1 cellular context compared by ENCODE assay signal in the genomic region with DNA sequence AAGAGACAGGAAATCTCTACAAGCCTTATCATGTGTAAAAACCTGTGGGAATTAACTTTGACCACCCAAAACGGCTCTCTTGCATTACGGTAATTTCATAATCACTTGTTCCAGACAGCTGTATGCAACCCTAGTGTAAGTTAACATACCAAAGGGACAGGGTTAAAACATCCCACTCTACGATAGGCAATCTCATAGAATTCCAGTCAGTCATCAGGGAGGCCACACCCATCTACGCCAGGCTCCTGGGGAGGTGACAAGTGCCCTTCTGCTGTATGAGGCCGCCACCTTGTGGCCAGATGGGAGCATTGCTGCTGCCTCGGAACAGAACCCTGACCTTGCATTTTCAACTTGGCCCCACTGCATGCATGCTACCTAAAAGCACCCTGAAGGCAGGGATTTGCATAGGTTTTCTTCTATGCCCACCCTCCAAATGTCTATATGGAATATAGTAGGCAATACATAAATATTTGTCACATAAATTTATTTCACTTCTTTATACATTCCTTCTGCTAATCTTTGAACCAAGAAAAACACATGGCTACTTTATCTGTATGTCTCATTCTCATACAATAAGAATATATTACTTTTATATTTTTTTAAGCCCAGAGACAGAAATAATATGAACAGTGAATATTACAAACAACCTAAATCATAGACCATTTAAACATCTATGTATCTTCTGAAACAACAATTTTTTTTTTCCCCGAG.
A peak's percentile ranks its signal among the peaks of the same experiment; 100 is the strongest.
TF ChIP-seq lines count a peak whose summit lies in the region.

No MANE protein-coding gene starts in this region.

TF ChIP-seq in K562, 482 proteins besides CTCF, POLR2A, EP300 and RAD21 (continued from another document):
- TF ChIP-seq, protein P1, sequence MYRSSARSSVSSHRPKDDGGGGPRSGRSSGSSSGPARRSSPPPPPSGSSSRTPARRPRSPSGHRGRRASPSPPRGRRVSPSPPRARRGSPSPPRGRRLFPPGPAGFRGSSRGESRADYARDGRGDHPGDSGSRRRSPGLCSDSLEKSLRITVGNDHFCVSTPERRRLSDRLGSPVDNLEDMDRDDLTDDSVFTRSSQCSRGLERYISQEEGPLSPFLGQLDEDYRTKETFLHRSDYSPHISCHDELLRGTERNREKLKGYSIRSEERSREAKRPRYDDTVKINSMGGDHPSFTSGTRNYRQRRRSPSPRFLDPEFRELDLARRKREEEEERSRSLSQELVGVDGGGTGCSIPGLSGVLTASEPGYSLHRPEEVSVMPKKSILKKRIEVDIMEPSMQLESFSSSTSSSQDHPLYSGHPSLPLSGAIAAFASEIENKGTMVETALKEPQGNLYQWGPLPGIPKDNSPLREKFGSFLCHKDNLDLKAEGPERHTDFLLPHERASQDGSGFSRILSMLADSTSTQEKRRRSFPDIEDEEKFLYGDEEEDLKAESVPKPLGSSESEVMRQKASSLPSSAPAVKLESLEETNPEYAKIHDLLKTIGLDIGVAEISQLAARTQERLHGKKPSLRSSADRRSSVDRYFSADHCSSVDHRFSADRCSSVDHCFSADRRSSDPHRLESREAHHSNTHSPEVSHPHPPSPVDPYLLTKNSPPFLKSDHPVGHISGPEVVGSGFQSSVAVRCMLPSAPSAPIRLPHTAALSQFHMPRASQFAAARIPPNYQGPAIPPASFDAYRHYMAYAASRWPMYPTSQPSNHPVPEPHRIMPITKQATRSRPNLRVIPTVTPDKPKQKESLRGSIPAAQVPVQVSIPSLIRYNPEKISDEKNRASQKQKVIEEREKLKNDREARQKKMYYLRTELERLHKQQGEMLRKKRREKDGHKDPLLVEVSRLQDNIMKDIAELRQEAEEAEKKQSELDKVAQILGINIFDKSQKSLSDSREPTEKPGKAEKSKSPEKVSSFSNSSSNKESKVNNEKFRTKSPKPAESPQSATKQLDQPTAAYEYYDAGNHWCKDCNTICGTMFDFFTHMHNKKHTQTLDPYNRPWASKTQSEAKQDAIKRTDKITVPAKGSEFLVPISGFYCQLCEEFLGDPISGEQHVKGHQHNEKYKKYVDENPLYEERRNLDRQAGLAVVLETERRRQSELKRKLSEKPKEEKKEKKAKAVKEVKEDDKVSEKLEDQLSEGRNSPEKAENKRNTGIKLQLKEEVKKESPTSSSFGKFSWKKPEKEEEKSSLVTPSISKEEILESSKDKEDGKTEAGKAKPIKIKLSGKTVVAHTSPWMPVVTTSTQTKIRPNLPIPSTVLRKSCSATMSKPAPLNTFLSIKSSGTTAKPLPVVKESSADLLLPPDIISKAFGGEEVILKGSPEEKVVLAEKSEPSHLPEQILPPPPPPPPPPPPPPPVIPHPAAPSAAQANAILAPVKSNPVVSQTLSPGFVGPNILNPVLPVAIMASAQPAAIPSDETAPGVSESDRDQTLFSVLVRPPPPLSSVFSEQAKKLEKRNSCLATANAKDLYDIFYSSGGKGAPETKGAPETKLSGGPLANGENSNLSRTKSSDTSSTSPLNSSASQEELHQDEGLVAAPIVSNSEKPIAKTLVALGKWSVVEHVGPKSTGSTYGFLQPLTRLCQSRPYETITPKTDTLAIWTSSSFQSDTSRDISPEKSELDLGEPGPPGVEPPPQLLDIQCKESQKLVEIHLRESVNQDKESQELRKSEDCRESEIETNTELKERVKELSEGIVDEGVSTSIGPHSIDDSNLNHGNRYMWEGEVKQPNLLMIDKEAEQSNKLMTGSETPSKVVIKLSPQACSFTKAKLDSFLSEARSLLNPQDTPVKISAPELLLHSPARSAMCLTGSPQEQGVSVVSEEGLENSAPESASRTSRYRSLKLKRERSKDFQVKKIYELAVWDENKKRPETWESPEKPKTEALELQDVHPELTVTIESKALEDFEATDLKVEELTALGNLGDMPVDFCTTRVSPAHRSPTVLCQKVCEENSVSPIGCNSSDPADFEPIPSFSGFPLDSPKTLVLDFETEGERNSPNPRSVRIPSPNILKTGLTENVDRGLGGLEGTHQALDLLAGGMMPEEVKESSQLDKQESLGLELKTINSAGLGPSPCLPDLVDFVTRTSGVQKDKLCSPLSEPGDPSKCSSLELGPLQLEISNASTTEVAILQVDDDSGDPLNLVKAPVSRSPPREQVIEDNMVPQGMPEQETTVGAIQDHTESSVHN (IDR thresholded peaks at IDR 0.05; ENCODE audit: borderline replicate concordance in 1 of 2, low read depth in 1 of 2) = 0 out of 4 replicates have a peak, but pooled peaks of 1 of the 2 experiments have one; percentile 10
- TF ChIP-seq ZNF347 (CRISPR knock-in tag; IDR thresholded peaks at IDR 0.05; ENCODE audit: low read depth) = no peak
- peak; percentile 67 for TF ChIP-seq TEAD4 (IDR thresholded peaks at IDR 0.05; ENCODE audit: low read length)
- TF ChIP-seq TEAD4 (CRISPR knock-in tag; IDR thresholded peaks at IDR 0.05; ENCODE audit: borderline replicate concordance) = no peak
- peak; percentile 93 for TF ChIP-seq MAFF (IDR thresholded peaks at IDR 0.05; ENCODE audit: low read length)
- peak; percentile 17; the same call in 1 of the 2 replicates for TF ChIP-seq SIN3B (IDR thresholded peaks at IDR 0.05; ENCODE audit: low read depth)
- TF ChIP-seq, protein P2, sequence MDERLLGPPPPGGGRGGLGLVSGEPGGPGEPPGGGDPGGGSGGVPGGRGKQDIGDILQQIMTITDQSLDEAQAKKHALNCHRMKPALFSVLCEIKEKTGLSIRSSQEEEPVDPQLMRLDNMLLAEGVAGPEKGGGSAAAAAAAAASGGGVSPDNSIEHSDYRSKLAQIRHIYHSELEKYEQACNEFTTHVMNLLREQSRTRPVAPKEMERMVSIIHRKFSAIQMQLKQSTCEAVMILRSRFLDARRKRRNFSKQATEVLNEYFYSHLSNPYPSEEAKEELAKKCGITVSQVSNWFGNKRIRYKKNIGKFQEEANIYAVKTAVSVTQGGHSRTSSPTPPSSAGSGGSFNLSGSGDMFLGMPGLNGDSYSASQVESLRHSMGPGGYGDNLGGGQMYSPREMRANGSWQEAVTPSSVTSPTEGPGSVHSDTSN (CRISPR knock-in tag; IDR thresholded peaks at IDR 0.05; ENCODE audit: low read depth) = no peak
- TF ChIP-seq, protein P2 (tag; conservative IDR thresholded peaks at IDR 0.05; ENCODE audit: low read depth) = peak; percentile 87
- peak; percentile 41 for TF ChIP-seq TAL1 (IDR thresholded peaks at IDR 0.05)
- TF ChIP-seq STAG1 (CRISPR knock-in tag; IDR thresholded peaks at IDR 0.05; ENCODE audit: borderline replicate concordance) = peak; percentile 98
- TF ChIP-seq MAFK (IDR thresholded peaks at IDR 0.05; ENCODE audit: low read length) = peak; percentile 96
- TF ChIP-seq ZNF586 (CRISPR knock-in tag; conservative IDR thresholded peaks at IDR 0.05) = no peak
- peak; percentile 32 for TF ChIP-seq NEUROD1 (IDR thresholded peaks at IDR 0.05; ENCODE audit: borderline replicate concordance, low read depth, low read length, partially characterized antibody)
- peak in 1 of 3 experiments; percentile 19 for TF ChIP-seq YY1 (IDR thresholded peaks at IDR 0.05; ENCODE audit: borderline replicate concordance in 1 of 3, control insufficient read depth in 1 of 3, extremely low read depth in 1 of 3, insufficient read depth in 3 of 3, insufficient read length in 1 of 3, insufficient replicate concordance in 2 of 3, low read depth in 1 of 3, low read length in 2 of 3)
- TF ChIP-seq SMC3 (conservative IDR thresholded peaks at IDR 0.05; ENCODE audit: insufficient read depth, low read depth, low read length) = peak; percentile 99
- TF ChIP-seq KLF13 (tag; IDR thresholded peaks at IDR 0.05; ENCODE audit: borderline replicate concordance, low read depth) = 0 out of 2 replicates have a peak, but pooled peaks have one; percentile 38
- peak in 1 of 2 experiments; percentile 70; a peak in 1 of 4 replicates for TF ChIP-seq ARNT (IDR thresholded peaks at IDR 0.05)
- TF ChIP-seq CBFA2T3 (IDR thresholded peaks at IDR 0.05) = peak; percentile 55
- TF ChIP-seq ATF7 (IDR thresholded peaks at IDR 0.05) = peak; percentile 74
- peak; percentile 71; the same call in 1 of the 2 replicates for TF ChIP-seq TARDBP (IDR thresholded peaks at IDR 0.05)
- TF ChIP-seq TCF3 (CRISPR knock-in tag; IDR thresholded peaks at IDR 0.05) = peak; percentile 44
- peak; percentile 95 for TF ChIP-seq ARID2 (IDR thresholded peaks at IDR 0.05)
- TF ChIP-seq MYC (IDR thresholded peaks at IDR 0.05; ENCODE audit: low read depth, low read length) = peak; percentile 67
- no peak for TF ChIP-seq MYC (CRISPR knock-in tag; IDR thresholded peaks at IDR 0.05; ENCODE audit: borderline replicate concordance, low read depth)
- TF ChIP-seq HDAC3 (IDR thresholded peaks at IDR 0.05; ENCODE audit: borderline replicate concordance, partially characterized antibody) = peak; percentile 45
